28 cellular contexts compared by ENCODE assay signal in genomic region chr1:88058205-88058604, GRCh38.
"Had no signal": no experiment of that assay in that cellular context is flagged by ENCODE, and none has a peak within 500 bp of the region (broad histone marks: within the 10 kb centered on the region; RNA-seq: fewer than 3 reads in every experiment).

No MANE protein-coding gene starts in this region.

- H3K27ac ChIP-seq: ascending aorta, breast epithelium, cardiac muscle cell, colonic mucosa, epithelial cell of prostate, esophagus squamous epithelium, gastroesophageal sphincter, heart right ventricle had no signal

- H3K4me3 ChIP-seq: ascending aorta, breast epithelium, cardiac muscle cell, colonic mucosa, esophagus squamous epithelium, gastroesophageal sphincter, heart right ventricle had no signal

- ATAC-seq: activated CD4-positive, alpha-beta T cell treated with anti-CD3 and anti-CD28 coated beads for 36 hours; activated naive CD4-positive, alpha-beta T cell treated with anti-CD3 and anti-CD28 coated beads, Interleukin-2, amount 50 U/mL, for 72 hours; activated T-cell treated with anti-CD3 and anti-CD28 coated beads, Interleukin-2, amount 50 U/mL, for 72 hours; gastroesophageal sphincter; heart right ventricle had no signal

- DNase-seq: activated CD4-positive, alpha-beta memory T cell treated with anti-CD3 and anti-CD28 coated beads, Interleukin-2, amount 10 ng/mL, durations not matched to agents 7 days and 5 days; activated CD4-positive, alpha-beta T cell treated with anti-CD3 and anti-CD28 coated beads for 36 hours; activated CD4-positive, alpha-beta T cell treated with anti-CD3 and anti-CD28 coated beads, Interleukin-2, amount 10 ng/mL, durations not matched to agents 24 days and 14 days; activated CD4-positive, CD25-positive, alpha-beta regulatory T cell; activated CD4-positive, CD25-positive, alpha-beta regulatory T cell treated with anti-CD3 and anti-CD28 coated beads, Interleukin-2, amount 50 U/mL, for 72 hours; activated CD8-positive, alpha-beta memory T cell treated with anti-CD3 and anti-CD28 coated beads, Interleukin-2, amount 50 U/mL, for 48 hours; activated gamma-delta T cell; activated naive CD4-positive, alpha-beta T cell; activated naive CD4-positive, alpha-beta T cell treated with anti-CD3 and anti-CD28 coated beads, Interleukin-2, amount 10 ng/mL, durations not matched to agents 7 days and 5 days; activated naive CD8-positive, alpha-beta T cell treated with anti-CD3 and anti-CD28 coated beads, Interleukin-2, amount 10 ng/mL, durations not matched to agents 7 days and 5 days; activated T-cell treated with anti-CD3 and anti-CD28 coated beads for 4 hours; activated T-cell treated with anti-CD3 and anti-CD28 coated beads, Interleukin-2, amount 50 U/mL, for 24 hours; activated T-cell treated with anti-CD3 and anti-CD28 coated beads, Interleukin-2, amount 50 U/mL, for 72 hours; central memory CD4-positive, alpha-beta T cell; cerebellar nuclear complex; colonic mucosa; effector CD8-positive, alpha-beta T cell; esophagus squamous epithelium; foreskin melanocyte; heart right ventricle; hippocampal formation; T1000 had no signal

- H3K9me3 ChIP-seq: ascending aorta, breast epithelium, colonic mucosa, esophagus squamous epithelium, gastroesophageal sphincter, heart right ventricle had no signal

- H3K4me1 ChIP-seq: ascending aorta, colonic mucosa, heart right ventricle had no signal

- H3K36me3 ChIP-seq: ascending aorta, breast epithelium, cardiac muscle cell, colonic mucosa, esophagus squamous epithelium, gastroesophageal sphincter, heart right ventricle had no signal

- H3K27me3 ChIP-seq: ascending aorta, breast epithelium, cardiac muscle cell, colonic mucosa, esophagus squamous epithelium, gastroesophageal sphincter, heart right ventricle had no signal
